In genomic region chr10:12741255-12741915, GRCh38 we compare ENCODE assay signal across 1 cellular context.
TF ChIP-seq lines count a peak whose summit lies in the region.

No MANE protein-coding gene starts in this region.

TF ChIP-seq in WTC11, 78 proteins besides CTCF, POLR2A, EP300 and RAD21 (continued from another document):
- TF ChIP-seq ZNF281 (CRISPR knock-in tag; IDR thresholded peaks at IDR 0.05), result no peak
- TF ChIP-seq ZMAT4 (CRISPR knock-in tag; IDR thresholded peaks at IDR 0.05), result no peak
- no peak for TF ChIP-seq JAZF1 (CRISPR knock-in tag; IDR thresholded peaks at IDR 0.05)
- TF ChIP-seq CDX4 (CRISPR knock-in tag; IDR thresholded peaks at IDR 0.05; ENCODE audit: borderline replicate concordance), result no peak
- TF ChIP-seq ZNF423 (CRISPR knock-in tag; IDR thresholded peaks at IDR 0.05), result no peak
- no peak for TF ChIP-seq NR3C1 (CRISPR knock-in tag; conservative IDR thresholded peaks at IDR 0.05; ENCODE audit: low read depth)
- TF ChIP-seq SOX15 (CRISPR knock-in tag; IDR thresholded peaks at IDR 0.05), result no peak
- no peak for TF ChIP-seq TP53 (CRISPR knock-in tag; IDR thresholded peaks at IDR 0.05)
- no peak for TF ChIP-seq ELF4 (CRISPR knock-in tag; IDR thresholded peaks at IDR 0.05; ENCODE audit: low read depth)
- TF ChIP-seq SP1 (CRISPR knock-in tag; conservative IDR thresholded peaks at IDR 0.05), result no peak
- no peak for TF ChIP-seq GRHL2 (CRISPR knock-in tag; IDR thresholded peaks at IDR 0.05; ENCODE audit: insufficient replicate concordance, severe bottlenecking)
- no peak for TF ChIP-seq ZNF671 (CRISPR knock-in tag; IDR thresholded peaks at IDR 0.05)
- no peak for TF ChIP-seq CBFB (CRISPR knock-in tag; IDR thresholded peaks at IDR 0.05; ENCODE audit: low read depth)
- TF ChIP-seq PREB (CRISPR knock-in tag; IDR thresholded peaks at IDR 0.05; ENCODE audit: borderline replicate concordance), result no peak
TF ChIP-seq in WTC11: peak in this region for 0.
